ENCODE assay signal across 15 cellular contexts in the genomic region with DNA sequence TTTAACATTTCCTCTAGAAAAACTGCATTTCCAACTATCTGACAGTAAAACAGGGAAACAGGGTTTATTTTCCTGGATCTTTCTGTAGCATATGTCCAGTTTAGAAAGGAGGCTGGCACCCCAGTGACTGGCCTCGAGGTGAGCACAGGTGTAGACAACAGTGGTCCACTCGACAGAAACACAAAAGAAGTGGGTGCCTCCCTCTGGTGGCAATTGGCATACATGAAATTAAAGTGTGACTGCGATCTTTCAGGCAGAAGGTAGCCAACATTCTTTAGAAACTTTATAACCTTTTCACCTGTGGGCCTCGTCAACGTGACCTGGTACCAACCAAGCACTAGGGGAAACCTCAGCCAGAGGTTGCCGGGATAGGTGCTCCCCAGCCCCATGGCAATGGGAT. TPM values are rescaled to one million over a fixed set of nuclear protein-coding genes. Genes with fewer than 3 reads are reported as not detected.
DNase-seq lines count a peak whose midpoint lies in the region; ATAC-seq lines count a peak whose summit lies in the region.
"Had no signal": no experiment of that assay in that cellular context is flagged by ENCODE, and none has a peak within 500 bp of the region (broad histone marks: within the 10 kb centered on the region; RNA-seq: fewer than 3 reads in every experiment).

No MANE protein-coding gene starts in this region.

- no peak overlapping the region for H2BK5ac ChIP-seq in mesendoderm (ENCODE audit: low read length)

- no peak for ATAC-seq in HG03378 (IDR thresholded peaks at IDR 0.05; ENCODE audit: unreplicated experiment)
- ATAC-seq: left colon; natural killer cell treated with Interleukin-12 subunit alpha and Interleukin-12 subunit beta and Interleukin-15 and Interleukin-18, amount 100 ng/mL, for 72 hours had no signal

- no peak overlapping the region for H3K4me3 ChIP-seq in H7 (ENCODE audit: insufficient read depth, low read depth, low read length)
- H3K4me3 ChIP-seq in SJCRH30: no peak overlapping the region
- no peak overlapping the region for H3K4me3 ChIP-seq in mesendoderm (ENCODE audit: low read length)
- H3K4me3 ChIP-seq in CD8-positive, alpha-beta memory T cell (ENCODE audit: low read length): no peak overlapping the region
- H3K4me3 ChIP-seq: skin epidermis had no signal

- H3K36me3 Mint-ChIP-seq in CD8-positive, alpha-beta memory T cell: no peaks in the 10 kb centered on the region
- H3K36me3 Mint-ChIP-seq: natural killer cell treated with Interleukin-12 subunit alpha and Interleukin-12 subunit beta and Interleukin-15 and Interleukin-18, amount 100 ng/mL, for 72 hours had no signal

- no peak overlapping the region for H2AK5ac ChIP-seq in mesendoderm (ENCODE audit: low read length)

- H2BK120ac ChIP-seq in mesendoderm (ENCODE audit: low read depth, low read length): no peak overlapping the region

- CTCF ChIA-PET in CD8-positive, alpha-beta memory T cell (lab: Charles Lee): no interaction called here

- peak overlapping the region; percentile 71 for H3K27ac ChIP-seq in SJCRH30
- no peak overlapping the region for H3K27ac ChIP-seq in mesendoderm (ENCODE audit: low read depth, low read length)
- H3K27ac ChIP-seq in CD8-positive, alpha-beta memory T cell (ENCODE audit: low read depth, low read length): no peak overlapping the region
- H3K27ac ChIP-seq: skin epidermis had no signal

- no peaks in the 10 kb centered on the region for H3K4me1 Mint-ChIP-seq in CD8-positive, alpha-beta memory T cell

- in situ Hi-C loops in KBM-7 (cut with MboI; ENCODE audit: low pct_unique_long_range_greater_than_20kb, low sequenced_read_pairs): no loop called here

- H3K79me2 ChIP-seq in mesendoderm (ENCODE audit: control insufficient read depth, insufficient read depth, low read length): no peaks in the 10 kb centered on the region

- H3K79me1 ChIP-seq in mesendoderm (ENCODE audit: low read length): no peaks in the 10 kb centered on the region

- H3K4ac ChIP-seq in mesendoderm (ENCODE audit: low read depth, low read length): no peak overlapping the region

- peak; percentile 60 for DNase-seq in H7
- peak; percentile 50 for DNase-seq in NCI-H1105 treated with DMSO at 0.1 percent for 48 hours (lab: John Stamatoyannopoulos, UW)
- peak; percentile 40 to 63 for DNase-seq in SJCRH30
- DNase-seq in mesendoderm: peak; percentile 43
- no peak for DNase-seq in CD8-positive, alpha-beta memory T cell
- no peak for DNase-seq in SHP77 treated with DMSO at 0.1 percent for 48 hours (lab: John Stamatoyannopoulos, UW)
- DNase-seq in KBM-7: no peak
- DNase-seq: activated T-cell treated with anti-CD3 and anti-CD28 coated beads, Interleukin-2, amount 50 U/mL, for 48 hours; amygdala; foreskin melanocyte; left colon; NCI-H187 had no signal

- peaks cover 0 to 15% (median 5%) of the 10 kb centered on the region in 5 donors for H3K9me3 Mint-ChIP-seq in CD8-positive, alpha-beta memory T cell
- H3K9me3 Mint-ChIP-seq: natural killer cell treated with Interleukin-12 subunit alpha and Interleukin-12 subunit beta and Interleukin-15 and Interleukin-18, amount 100 ng/mL, for 72 hours had no signal

- no peak overlapping the region for H3K9ac ChIP-seq in mesendoderm (ENCODE audit: low read length)

- no peak overlapping the region for H3K4me3 Mint-ChIP-seq in CD8-positive, alpha-beta memory T cell
- H3K4me3 Mint-ChIP-seq: natural killer cell treated with Interleukin-12 subunit alpha and Interleukin-12 subunit beta and Interleukin-15 and Interleukin-18, amount 100 ng/mL, for 72 hours had no signal

- no peak overlapping the region for H2BK15ac ChIP-seq in mesendoderm (replicated peaks; ENCODE audit: low read depth)

- no peak overlapping the region for H3K56ac ChIP-seq in mesendoderm (ENCODE audit: low read length)

- H4K8ac ChIP-seq in mesendoderm (ENCODE audit: low read depth, low read length): no peak overlapping the region

- H3K23ac ChIP-seq in mesendoderm (ENCODE audit: low read length): no peak overlapping the region

- no peaks in the 10 kb centered on the region for H3K27me3 ChIP-seq in H7 (ENCODE audit: control insufficient read depth, insufficient read depth, low read length)
- H3K27me3 ChIP-seq in SJCRH30: no peaks in the 10 kb centered on the region
- H3K27me3 ChIP-seq in mesendoderm (ENCODE audit: insufficient read depth, low read length, poor library complexity): no peaks in the 10 kb centered on the region
- no peaks in the 10 kb centered on the region for H3K27me3 ChIP-seq in CD8-positive, alpha-beta memory T cell (ENCODE audit: insufficient read depth, low read length, poor library complexity, severe bottlenecking)

- H3K4me2 ChIP-seq in mesendoderm (ENCODE audit: low read length): no peak overlapping the region

- no peaks in the 10 kb centered on the region for H3K27me3 Mint-ChIP-seq in CD8-positive, alpha-beta memory T cell
- H3K27me3 Mint-ChIP-seq: natural killer cell treated with Interleukin-12 subunit alpha and Interleukin-12 subunit beta and Interleukin-15 and Interleukin-18, amount 100 ng/mL, for 72 hours had no signal

- H3K9me3 ChIP-seq in SJCRH30 (replicated peaks): peaks cover 3% of the 10 kb centered on the region; the same call in 1 of the 2 replicates
- H3K9me3 ChIP-seq in CD8-positive, alpha-beta memory T cell (ENCODE audit: low read length): no peaks in the 10 kb centered on the region

- POLR2A ChIA-PET in CD8-positive, alpha-beta memory T cell (lab: Charles Lee): no interaction called here

- H3K27ac Mint-ChIP-seq in CD8-positive, alpha-beta memory T cell: no peak overlapping the region
- H3K27ac Mint-ChIP-seq: natural killer cell treated with Interleukin-12 subunit alpha and Interleukin-12 subunit beta and Interleukin-15 and Interleukin-18, amount 100 ng/mL, for 72 hours had no signal

- WGBS in mesendoderm (ENCODE audit: extremely low coverage, insufficient coverage, low lambda C conversion rate): no CpG with 5 or more reads among the region's 6 CpGs

- H3K4me1 ChIP-seq in SJCRH30 (peaks cover 51% of the 10 kb centered on the region), mesendoderm (ENCODE audit: control insufficient read depth, low read depth, low read length) (no peaks in the 10 kb centered on the region)
- no peaks in the 10 kb centered on the region for H3K4me1 ChIP-seq in CD8-positive, alpha-beta memory T cell (ENCODE audit: insufficient read depth, low read length)

- no peak overlapping the region for H4K5ac ChIP-seq in mesendoderm (ENCODE audit: low read length)

- no peaks in the 10 kb centered on the region for H3K36me3 ChIP-seq in H7 (replicated peaks; ENCODE audit: control insufficient read depth, insufficient read depth, low read length)
- H3K36me3 ChIP-seq in SJCRH30: no peaks in the 10 kb centered on the region
- H3K36me3 ChIP-seq in mesendoderm (ENCODE audit: control insufficient read depth, insufficient read depth, low read length): no peaks in the 10 kb centered on the region
- H3K36me3 ChIP-seq in CD8-positive, alpha-beta memory T cell (ENCODE audit: insufficient read depth, low read length): no peaks in the 10 kb centered on the region

- no peak overlapping the region for H3K18ac ChIP-seq in mesendoderm (ENCODE audit: low read length)

RNA-seq across cellular contexts. Expression of gene PCP4, which starts 44.0 kb away (rescaled TPM):
- 0.24 TPM in 1 of 2 replicates, not detected in the other for total RNA-seq in H7 (2014; rRNA removed; shearing (Covaris generic))
- 15.8 and 20.6 TPM in 2 replicates for total RNA-seq in SJCRH30 (2014; rRNA removed; shearing (Covaris generic))
- polyA plus RNA-seq in mesendoderm (2013, experiment 1 of 2): 1.6 TPM
- polyA plus RNA-seq in mesendoderm (2013, experiment 2 of 2): 2.0 TPM
- total RNA-seq in CD8-positive, alpha-beta memory T cell: not detected
- polyA plus RNA-seq in CD8-positive, alpha-beta memory T cell: not detected
- total RNA-seq: natural killer cell treated with Interleukin-12 subunit alpha and Interleukin-12 subunit beta and Interleukin-15 and Interleukin-18, amount 100 ng/mL, for 72 hours had no signal

Comparison
In these comparisons a context has a peak if more than half of its experiments do, and no peak if none do; other contexts are left out.
1. DNase-seq: peak in H7 (single experiment), NCI-H1105 treated with DMSO at 0.1 percent for 48 hours (single experiment), SJCRH30 (2 of 2) and mesendoderm (single experiment); none in CD8-positive, alpha-beta memory T cell (0 of 5), SHP77 treated with DMSO at 0.1 percent for 48 hours (single experiment) and KBM-7 (single experiment).
2. RNA of gene PCP4, which starts 44.0 kb away (total RNA-seq): 15.8 to 20.6 TPM in SJCRH30; 0.24 TPM in H7 and not detected in CD8-positive, alpha-beta memory T cell; every median in the first group is over 10 times any median in the second.